ENCODE assay signal across 31 cellular contexts in genomic region chr10:25768167-25768566, GRCh38.
DNase-seq lines count a peak whose midpoint lies in the region; ATAC-seq and TF ChIP-seq lines count a peak whose summit lies in the region.
"Had no signal": no experiment of that assay in that cellular context is flagged by ENCODE, and none has a peak within 500 bp of the region (broad histone marks: within the 10 kb centered on the region; RNA-seq: fewer than 3 reads in every experiment).

No MANE protein-coding gene starts in this region.

- peaks cover 0 to 10% (median 9%) of the 10 kb centered on the region in 3 experiments; a peak in 5 of 7 replicates for H3K36me3 Mint-ChIP-seq in H9 (ENCODE audit: insufficient read depth in 1 of 3, low read depth in 3 of 3)
- H3K36me3 Mint-ChIP-seq: activated naive CD4-positive, alpha-beta T cell treated with anti-CD3 and anti-CD28 coated beads, Interleukin-2, amount 50 U/mL, for 24 hours; IgD-negative memory B cell; stimulated activated naive B cell treated with anti-CD40 and anti-IgM and Interleukin-4, amounts not matched to agents 10 μg/mL and 1 μg/mL and 100 μg/mL, for 72 hours had no signal

- no peak overlapping the region for H3K23ac ChIP-seq in H9 (ENCODE audit: insufficient read length, low read depth, low read length)

- no peak overlapping the region for H3K56ac ChIP-seq in H9 (ENCODE audit: insufficient read length, low read depth, low read length)

- no peak overlapping the region for H3K18ac ChIP-seq in H9 (ENCODE audit: insufficient read length, low read depth, low read length)

- H2BK12ac ChIP-seq in H9 (ENCODE audit: insufficient read length, low read depth, low read length): no peak overlapping the region

- no peaks in the 10 kb centered on the region for H3K79me2 ChIP-seq in H9 (ENCODE audit: insufficient read depth, low read length)

- H3K79me1 ChIP-seq in H9 (ENCODE audit: insufficient read depth, low read depth, low read length, poor library complexity, severe bottlenecking): no peaks in the 10 kb centered on the region

- H3K4me3 Mint-ChIP-seq in H9: no peak overlapping the region
- H3K4me3 Mint-ChIP-seq: activated CD4-positive, alpha-beta memory T cell treated with anti-CD3 and anti-CD28 coated beads, Interleukin-2, amount 10 ng/mL, durations not matched to agents 7 days and 5 days; activated naive CD4-positive, alpha-beta T cell treated with anti-CD3 and anti-CD28 coated beads, Interleukin-2, amount 50 U/mL, for 24 hours; activated T-helper 17 cell treated with anti-CD3 and anti-CD28 coated beads, Interleukin-2, amount 50 U/mL, for 72 hours; effector memory CD8-positive, alpha-beta T cell; HFFc6; IgD-negative memory B cell; stimulated activated naive B cell treated with anti-CD40 and anti-IgM and Interleukin-4, amounts not matched to agents 10 μg/mL and 1 μg/mL and 100 μg/mL, for 72 hours had no signal

- WGBS in H9 (ENCODE audit: extremely low coverage, insufficient read length, low lambda C conversion rate): no CpG with 5 or more reads among the region's 3 CpGs

- no peak overlapping the region for H2BK20ac ChIP-seq in H9 (ENCODE audit: low read depth, low read length, poor library complexity, severe bottlenecking)

- no peak overlapping the region for H3T11ph ChIP-seq in H9 (ENCODE audit: low read length)

- peaks cover 24% of the 10 kb centered on the region for H3K27me3 Mint-ChIP-seq in H9 (ENCODE audit: low read depth)

- H3K27ac Mint-ChIP-seq in H9: no peak overlapping the region
- H3K27ac Mint-ChIP-seq: activated CD4-positive, alpha-beta memory T cell treated with anti-CD3 and anti-CD28 coated beads, Interleukin-2, amount 10 ng/mL, durations not matched to agents 7 days and 5 days; activated naive CD4-positive, alpha-beta T cell treated with anti-CD3 and anti-CD28 coated beads, Interleukin-2, amount 50 U/mL, for 24 hours; activated T-helper 17 cell treated with anti-CD3 and anti-CD28 coated beads, Interleukin-2, amount 50 U/mL, for 72 hours; effector memory CD8-positive, alpha-beta T cell; HFFc6; IgD-negative memory B cell; stimulated activated naive B cell treated with anti-CD40 and anti-IgM and Interleukin-4, amounts not matched to agents 10 μg/mL and 1 μg/mL and 100 μg/mL, for 72 hours had no signal

- no peak overlapping the region for H4K8ac ChIP-seq in H9 (replicated peaks; ENCODE audit: insufficient read length, low read depth, low read length)

- H3K4me2 ChIP-seq in H9 (ENCODE audit: insufficient read depth, insufficient read length, low read length): no peak overlapping the region

- intact Hi-C loops in A673 (cut with micrococcal nuclease; ENCODE audit: unreplicated experiment): no loop called here

- H3K4me3 ChIP-seq in A673 (ENCODE audit: low read depth, low read length, poor library complexity, severe bottlenecking) (no peak overlapping the region), epithelial cell of proximal tubule (ENCODE audit: low read depth, low read length) (no peak overlapping the region), BE2C (ENCODE audit: low read depth, low read length) (no peak overlapping the region)
- H3K4me3 ChIP-seq: coronary artery, GM12878, Peyer's patch had no signal

- ATAC-seq in HG03175 (IDR thresholded peaks at IDR 0.05; ENCODE audit: unreplicated experiment): no peak
- ATAC-seq: activated T-helper 17 cell treated with anti-CD3 and anti-CD28 coated beads, Interleukin-2, amount 50 U/mL, for 72 hours; effector memory CD8-positive, alpha-beta T cell; esophagus mucosa; GM12878; stimulated activated naive B cell treated with anti-CD40 and anti-IgM and Interleukin-4, amounts not matched to agents 10 μg/mL and 1 μg/mL and 100 μg/mL, for 72 hours had no signal

- H3K4me1 ChIP-seq in A673 (ENCODE audit: insufficient read depth, low read length, poor library complexity, severe bottlenecking) (peaks cover 9% of the 10 kb centered on the region), H9 (ENCODE audit: insufficient read depth, low read length) (no peaks in the 10 kb centered on the region; the same call in 1 of the 2 replicates), BE2C (no peaks in the 10 kb centered on the region)
- H3K4me1 ChIP-seq: Peyer's patch had no signal

- DNase-seq in A673 (ENCODE audit: low spot score) (no peak), H9 (no peak), NCI-H82 (lab: John Stamatoyannopoulos, UW) (peak; percentile 12), epithelial cell of proximal tubule (ENCODE audit: low read depth) (no peak), BE2C (no peak), dedifferentiated amniotic fluid mesenchymal stem cell (ENCODE audit: extremely low spot score) (no peak)
- DNase-seq in activated CD8-positive, alpha-beta memory T cell treated with anti-CD3 and anti-CD28 coated beads for 24 hours: no peak
- DNase-seq: activated CD4-positive, alpha-beta memory T cell treated with anti-CD3 and anti-CD28 coated beads, Interleukin-2, amount 10 ng/mL, durations not matched to agents 7 days and 5 days; activated CD4-positive, alpha-beta T cell treated with anti-CD3 and anti-CD28 coated beads for 1 hour; anterior cingulate cortex; C1 segment of cervical spinal cord; effector memory CD8-positive, alpha-beta T cell; foreskin melanocyte; HFFc6; hippocampal formation; mesenchymal stem cell; NCI-H1694 treated with DMSO at 0.1 percent for 48 hours; NCI-H2171; NCI-H510A; NK-92 treated with Interleukin-12 subunit alpha and Interleukin-12 subunit beta, amount 100 ng/mL, for 24 hours; nucleus accumbens; Peyer's patch; stimulated activated CD4-positive, alpha-beta T cell treated with anti-CD3 and anti-CD28 coated beads, Interleukin-15, amount 100 ng/mL, for 24 hours; stimulated activated naive B cell treated with anti-CD40 and anti-IgM and Interleukin-4, amounts not matched to agents 10 μg/mL and 1 μg/mL and 100 μg/mL, for 72 hours had no signal

- CTCF ChIA-PET in A673 (lab: Charles Lee): no interaction called here

- no peak overlapping the region for H2BK120ac ChIP-seq in H9 (ENCODE audit: low read depth, low read length, poor library complexity, severe bottlenecking)

- H3K9me3 Mint-ChIP-seq in H9: peaks cover 2 to 3% of the 10 kb centered on the region in 2 experiments; a peak in 4 of 5 replicates
- H3K9me3 Mint-ChIP-seq: activated CD4-positive, alpha-beta memory T cell treated with anti-CD3 and anti-CD28 coated beads, Interleukin-2, amount 10 ng/mL, durations not matched to agents 7 days and 5 days; activated naive CD4-positive, alpha-beta T cell treated with anti-CD3 and anti-CD28 coated beads, Interleukin-2, amount 50 U/mL, for 24 hours; activated T-helper 17 cell treated with anti-CD3 and anti-CD28 coated beads, Interleukin-2, amount 50 U/mL, for 72 hours; IgD-negative memory B cell; stimulated activated naive B cell treated with anti-CD40 and anti-IgM and Interleukin-4, amounts not matched to agents 10 μg/mL and 1 μg/mL and 100 μg/mL, for 72 hours had no signal

- no peak overlapping the region for H4K5ac ChIP-seq in H9 (ENCODE audit: insufficient read length, low read depth, low read length)

- H3K9ac ChIP-seq in H9 (ENCODE audit: extremely low read depth, insufficient read length, low read length): no peak overlapping the region

- H3K36me3 ChIP-seq in A673 (ENCODE audit: insufficient read depth, low read length, poor library complexity, severe bottlenecking): no peaks in the 10 kb centered on the region
- no peaks in the 10 kb centered on the region for H3K36me3 ChIP-seq in BE2C
- H3K36me3 ChIP-seq: Peyer's patch had no signal

- POLR2A ChIA-PET in A673 (lab: Charles Lee; ENCODE audit: low non-redundant PET): no interaction called here

- H4K91ac ChIP-seq in H9 (ENCODE audit: insufficient read length, low read depth, low read length): no peak overlapping the region

- H2BK15ac ChIP-seq in H9 (ENCODE audit: low read depth, low read length): no peak overlapping the region

- no peak overlapping the region for H2AK5ac ChIP-seq in H9 (ENCODE audit: insufficient read length, low read length)

- H3K27ac ChIP-seq in A673 (ENCODE audit: low read depth, low read length, poor library complexity, severe bottlenecking): peak overlapping the region; percentile 2
- no peak overlapping the region for H3K27ac ChIP-seq in H9 (ENCODE audit: insufficient read length, low read depth, low read length)
- H3K27ac ChIP-seq: coronary artery, Peyer's patch had no signal

- H3K23me2 ChIP-seq in H9 (ENCODE audit: insufficient read length, low read depth, low read length, poor library complexity, severe bottlenecking): no peaks in the 10 kb centered on the region

- no peak overlapping the region for H2AFZ ChIP-seq in H9 (ENCODE audit: low read length)

- H3K27me3 ChIP-seq in A673 (replicated peaks; ENCODE audit: insufficient read depth, low read depth, low read length, poor library complexity) (no peaks in the 10 kb centered on the region), H9 (ENCODE audit: insufficient read depth, low read length) (no peaks in the 10 kb centered on the region), BE2C (no peaks in the 10 kb centered on the region)
- H3K27me3 ChIP-seq: Peyer's patch had no signal

- H2BK5ac ChIP-seq in H9 (ENCODE audit: insufficient read length, low read length): no peak overlapping the region

- no peak overlapping the region for H3K14ac ChIP-seq in H9 (ENCODE audit: insufficient read depth, low read length)

- H3K4me1 Mint-ChIP-seq in H9: peaks cover 36 to 44% of the 10 kb centered on the region in 2 experiments
- H3K4me1 Mint-ChIP-seq: activated CD4-positive, alpha-beta memory T cell treated with anti-CD3 and anti-CD28 coated beads, Interleukin-2, amount 10 ng/mL, durations not matched to agents 7 days and 5 days; activated naive CD4-positive, alpha-beta T cell treated with anti-CD3 and anti-CD28 coated beads, Interleukin-2, amount 50 U/mL, for 24 hours; activated T-helper 17 cell treated with anti-CD3 and anti-CD28 coated beads, Interleukin-2, amount 50 U/mL, for 72 hours had no signal

- H4K20me1 ChIP-seq in H9 (ENCODE audit: control insufficient read depth, insufficient read depth, insufficient read length): no peaks in the 10 kb centered on the region

- no TSS peak for BruUV-seq in A673 (replicated peaks; lab: Mats Ljungman, UMichigan)

- no peak overlapping the region for H3K4ac ChIP-seq in H9 (ENCODE audit: low read depth, low read length)

- H3K9me3 ChIP-seq in A673 (ENCODE audit: low read depth, low read length, poor library complexity, severe bottlenecking): no peaks in the 10 kb centered on the region
- H3K9me3 ChIP-seq in H9 (ENCODE audit: control insufficient read depth, low read depth, low read length): no peaks in the 10 kb centered on the region
- no peaks in the 10 kb centered on the region for H3K9me3 ChIP-seq in BE2C
- H3K9me3 ChIP-seq: Peyer's patch had no signal

- TF ChIP-seq CTCF in A673 (conservative IDR thresholded peaks at IDR 0.05; ENCODE audit: low read depth, low read length): peak; percentile 36; the same call in 1 of the 2 replicates
- peak; percentile 48; the same call in 2 of the 3 replicates for TF ChIP-seq CTCF in H9 (conservative IDR thresholded peaks at IDR 0.05)
- peak; percentile 35 for TF ChIP-seq CTCF in epithelial cell of proximal tubule (conservative IDR thresholded peaks at IDR 0.05; ENCODE audit: low read depth, low read length)
- no peak for TF ChIP-seq CTCF in BE2C (IDR thresholded peaks at IDR 0.05; ENCODE audit: low read depth, low read length)
